ENCODE assay signal across 9 cellular contexts in the genomic region with DNA sequence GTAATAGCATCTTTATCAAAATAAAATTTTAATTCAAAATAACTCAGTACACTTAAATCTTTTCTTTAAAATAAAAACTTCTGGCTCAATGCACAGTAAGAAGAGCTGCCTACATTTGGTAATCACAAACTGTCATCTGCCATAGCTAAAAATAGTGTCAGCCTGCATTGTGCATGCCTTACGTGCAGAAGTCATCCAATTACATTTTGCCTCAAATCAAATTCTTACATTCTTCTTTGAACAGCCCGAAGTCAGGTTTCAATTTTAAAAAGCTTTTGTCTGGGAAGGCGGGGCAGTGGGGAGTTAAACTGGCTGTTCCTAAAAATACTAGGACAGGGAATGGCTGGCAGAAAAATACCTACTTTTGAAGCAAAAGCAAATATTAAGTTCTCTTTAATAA. TPM values are rescaled to one million over a fixed set of nuclear protein-coding genes. Genes with fewer than 3 reads are reported as not detected.
DNase-seq lines count a peak whose midpoint lies in the region; ATAC-seq, FAIRE-seq and TF ChIP-seq lines count a peak whose summit lies in the region.
"Had no signal": no experiment of that assay in that cellular context is flagged by ENCODE, and none has a peak within 500 bp of the region (broad histone marks: within the 10 kb centered on the region; RNA-seq: fewer than 3 reads in every experiment).

No MANE protein-coding gene starts in this region.

- H3K9me2 ChIP-seq in OCI-LY1 (ENCODE audit: low read depth, low read length), result no peaks in the 10 kb centered on the region

- no peak for FAIRE-seq in HepG2 (lab: Jason Lieb, UNC)

- H3K4me1 ChIP-seq in right lobe of liver (peaks cover 0 to 32% (median 5%) of the 10 kb centered on the region in 4 donors), HepG2 (ENCODE audit: insufficient read depth, low read length) (no peaks in the 10 kb centered on the region; the same call in 1 of the 2 replicates), OCI-LY1 (ENCODE audit: insufficient read depth, low read length, severe bottlenecking) (peaks cover 64% of the 10 kb centered on the region)

- H3K79me2 ChIP-seq in HepG2 (ENCODE audit: insufficient read depth, low read length) (peaks cover 99% of the 10 kb centered on the region), OCI-LY1 (ENCODE audit: insufficient read depth, low read length) (peaks cover 82% of the 10 kb centered on the region)

- H3K36me3 Mint-ChIP-seq in T-helper 17 cell (ENCODE audit: low read depth), result no peaks in the 10 kb centered on the region

- no peak overlapping the region for H3K4me2 ChIP-seq in HepG2 (ENCODE audit: low read depth, low read length)
- H3K4me2 ChIP-seq in OCI-LY1 (ENCODE audit: low read length), result peak overlapping the region; percentile 82

- TF ChIP-seq CTCF in right lobe of liver (IDR thresholded peaks at IDR 0.05) (no peak), HepG2 (CRISPR knock-in tag; IDR thresholded peaks at IDR 0.05) (no peak), OCI-LY1 (IDR thresholded peaks at IDR 0.05; ENCODE audit: low read length) (no peak), GM13976 (IDR thresholded peaks at IDR 0.05; ENCODE audit: borderline replicate concordance, control extremely low read depth, extremely low read depth, insufficient read depth, missing control alignments) (no peak)

- POLR2A ChIA-PET in HepG2 (lab: Yijun Ruan, JAX), result no interaction called here

- H3K27ac Mint-ChIP-seq in T-helper 17 cell, result no peak overlapping the region

- H3K4me1 Mint-ChIP-seq in T-helper 17 cell, result peaks cover 44% of the 10 kb centered on the region

- H2AFZ ChIP-seq in HepG2 (ENCODE audit: low read length) (no peak overlapping the region), OCI-LY1 (ENCODE audit: low read length) (no peak overlapping the region)

- H3K4me3 ChIP-seq in right lobe of liver, result no peak overlapping the region
- H3K4me3 ChIP-seq in HepG2 (replicated peaks in 1 of 3; ENCODE audit: insufficient read depth in 1 of 3, low read depth in 2 of 3, low read length in 3 of 3), result no peak overlapping the region
- H3K4me3 ChIP-seq in OCI-LY1 (ENCODE audit: low read depth, low read length, poor library complexity, severe bottlenecking), result peak overlapping the region; percentile 52

- in situ Hi-C loops in HepG2 (cut with HindIII; ENCODE audit: extremely low pct_ligation_motif_present, low pct_unique_long_range_greater_than_20kb), result no loop called here
- in situ Hi-C loops in GM13976 (cut with MboI; ENCODE audit: low sequenced_read_pairs, unreplicated experiment), result no loop called here

- H4K20me1 ChIP-seq in HepG2 (ENCODE audit: insufficient read depth, low read length), result peaks cover 18% of the 10 kb centered on the region
- no peaks in the 10 kb centered on the region for H4K20me1 ChIP-seq in OCI-LY1 (ENCODE audit: insufficient read depth, low read length)

- ATAC-seq in right lobe of liver, result peak in 3 of 4 donors; percentile 25 to 72 (median 52)
- no peak for ATAC-seq in HepG2
- peak; percentile 42 for ATAC-seq in esophagus mucosa
- ATAC-seq in T-helper 17 cell, result no peak
- ATAC-seq in GM18907 (IDR thresholded peaks at IDR 0.05; ENCODE audit: unreplicated experiment), result no peak

- H3K9me3 ChIP-seq in right lobe of liver (no peaks in the 10 kb centered on the region), HepG2 (ENCODE audit: low read length) (no peaks in the 10 kb centered on the region), OCI-LY1 (ENCODE audit: low read length) (no peaks in the 10 kb centered on the region), T-helper 17 cell (ENCODE audit: control insufficient read depth, low read length, poor library complexity, severe bottlenecking) (no peaks in the 10 kb centered on the region)

- intact Hi-C loops in right lobe of liver (cut with DNase I), result no loop called here
- intact Hi-C loops in HepG2 (cut with micrococcal nuclease; ENCODE audit: unreplicated experiment), result no loop called here

- TF ChIP-seq POLR2A in right lobe of liver (IDR thresholded peaks at IDR 0.05) (no peak), HepG2 (IDR thresholded peaks at IDR 0.05; ENCODE audit: insufficient read depth in 1 of 2, low read depth in 2 of 2, low read length in 2 of 2) (no peak)

- no TSS peak for BruUV-seq in HepG2 (replicated peaks; lab: Mats Ljungman, UMichigan)

- WGBS in right lobe of liver (ENCODE audit: insufficient coverage, low coverage, low lambda C conversion rate, missing lambda C conversion rate), result 12% methylated on average over 3 of the region's 3 CpGs
- WGBS in HepG2 (ENCODE audit: low lambda C conversion rate), result 87% methylated on average over 3 of the region's 3 CpGs

- no peak for TF ChIP-seq RAD21 in HepG2 (CRISPR knock-in tag; IDR thresholded peaks at IDR 0.05)

- H3K27me3 Mint-ChIP-seq in T-helper 17 cell, result no peaks in the 10 kb centered on the region

- H3K9ac ChIP-seq in HepG2 (ENCODE audit: insufficient read depth, low read depth, low read length), result no peak overlapping the region
- peak overlapping the region; percentile 51; the same call in 1 of the 2 replicates for H3K9ac ChIP-seq in OCI-LY1 (ENCODE audit: low read length)

- H3K27me3 ChIP-seq in right lobe of liver (no peaks in the 10 kb centered on the region), HepG2 (ENCODE audit: control insufficient read depth in 1 of 2, insufficient read depth in 2 of 2, low read length in 2 of 2) (no peaks in the 10 kb centered on the region), OCI-LY1 (ENCODE audit: insufficient read depth, low read length) (no peaks in the 10 kb centered on the region)

- TF ChIP-seq EP300 in HepG2 (IDR thresholded peaks at IDR 0.05; ENCODE audit: low read depth in 2 of 2, low read length in 2 of 2) (no peak), HepG2 (CRISPR knock-in tag; IDR thresholded peaks at IDR 0.05; ENCODE audit: borderline replicate concordance) (no peak)

- H3K4me3 Mint-ChIP-seq in T-helper 17 cell, result no peak overlapping the region

- H3K27ac ChIP-seq in right lobe of liver (no peak overlapping the region), HepG2 (ENCODE audit: extremely low read length, insufficient read depth, low read length) (no peak overlapping the region), OCI-LY1 (ENCODE audit: low read depth, low read length, poor library complexity, severe bottlenecking) (peak overlapping the region; percentile 86)

- H3K36me3 ChIP-seq in right lobe of liver (no peaks in the 10 kb centered on the region), HepG2 (replicated peaks in 1 of 2; ENCODE audit: control insufficient read depth in 1 of 2, insufficient read depth in 2 of 2, low read length in 2 of 2) (no peaks in the 10 kb centered on the region), OCI-LY1 (ENCODE audit: insufficient read depth, low read length) (0 out of 2 replicates have a peak, but pooled peaks cover 3% of the 10 kb centered on the region)

- CTCF ChIA-PET in HepG2 (lab: Yijun Ruan, JAX; ENCODE audit: low intra/inter-chr PET ratio, low total read pairs), result no interaction called here

- H3F3A ChIP-seq in OCI-LY1 (ENCODE audit: insufficient read depth, low read length), result peaks cover 3% of the 10 kb centered on the region; the same call in 1 of the 2 replicates

- DNase-seq in right lobe of liver (no peak), HepG2 (ENCODE audit: low spot score) (no peak), LoVo (ENCODE audit: low spot score) (no peak), GM13976 (ENCODE audit: low spot score) (no peak), T-helper 17 cell (no peak)
- DNase-seq: DND-41 had no signal

TF ChIP-seq in HepG2, 621 proteins besides CTCF, POLR2A, EP300 and RAD21:
- TF ChIP-seq ZSCAN12 (CRISPR knock-in tag; IDR thresholded peaks at IDR 0.05), result no peak
- no peak for TF ChIP-seq SMYD3 (CRISPR knock-in tag; IDR thresholded peaks at IDR 0.05)
- TF ChIP-seq KDM3A (CRISPR knock-in tag; IDR thresholded peaks at IDR 0.05; ENCODE audit: low read depth), result no peak
- TF ChIP-seq ZMYM3 (CRISPR knock-in tag; IDR thresholded peaks at IDR 0.05), result no peak
- no peak for TF ChIP-seq ZNF543 (CRISPR knock-in tag; IDR thresholded peaks at IDR 0.05)
- no peak for TF ChIP-seq ZNF24 (IDR thresholded peaks at IDR 0.05)
- no peak for TF ChIP-seq ZNF264 (CRISPR knock-in tag; IDR thresholded peaks at IDR 0.05)
- TF ChIP-seq, protein P1, sequence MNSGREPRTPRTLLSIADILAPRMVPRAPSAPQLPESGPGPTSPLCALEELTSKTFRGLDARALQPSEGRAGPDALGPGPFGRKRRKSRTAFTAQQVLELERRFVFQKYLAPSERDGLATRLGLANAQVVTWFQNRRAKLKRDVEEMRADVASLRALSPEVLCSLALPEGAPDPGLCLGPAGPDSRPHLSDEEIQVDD (CRISPR knock-in tag; IDR thresholded peaks at IDR 0.05; ENCODE audit: borderline replicate concordance), result no peak
TF ChIP-seq in HepG2: peak in this region for 0.

RNA-seq across cellular contexts. Expression of gene RTN4, which starts 51.1 kb away (rescaled TPM):
- total RNA-seq in right lobe of liver, result 100 to 1,000 TPM; 126 to 195 (median 177) TPM
- 67.4 and 98.4 TPM in 2 replicates for total RNA-seq in HepG2 (2016; rRNA removed; fragmentation: Illumina TruSeq; extraction: Trizol)
- total RNA-seq in HepG2 (2016; cell fraction: cytosol; rRNA removed; fragmentation: Illumina TruSeq; extraction: Trizol; ENCODE audit: low read depth), result 113 and 115 TPM in 2 replicates
- total RNA-seq in HepG2 (2016; cell fraction: insoluble cytoplasmic fraction; rRNA removed; fragmentation: Illumina TruSeq; extraction: Trizol), result 65.4 and 98.8 TPM in 2 replicates
- 63.8 and 71.5 TPM in 2 replicates for total RNA-seq in HepG2 (2016; cell fraction: membrane; rRNA removed; fragmentation: Illumina TruSeq; extraction: Trizol)
- total RNA-seq in HepG2 (2016; cell fraction: nucleus; rRNA removed; fragmentation: Illumina TruSeq; extraction: Trizol), result 135 and 150 TPM in 2 replicates
- polyA plus RNA-seq in HepG2 (2011; rRNA removed), result 100 and 133 TPM in 2 replicates
- 56.6 and 89.3 TPM in 2 replicates for polyA plus RNA-seq in HepG2 (2011; cell fraction: cytosol; rRNA removed)
- polyA plus RNA-seq in HepG2 (2011; cell fraction: nucleus; rRNA removed), result 46.6 and 69.0 TPM in 2 replicates
- polyA plus RNA-seq in HepG2 (2012), result 176 and 196 TPM in 2 replicates
- polyA plus RNA-seq in HepG2 (2016; cell fraction: cytosol; fragmentation: Illumina TruSeq; extraction: Trizol; ENCODE audit: low read depth), result 25.4 and 26.1 TPM in 2 replicates
- polyA plus RNA-seq in HepG2 (2016; cell fraction: insoluble cytoplasmic fraction; fragmentation: Illumina TruSeq; extraction: Trizol; ENCODE audit: low read depth), result 104 and 116 TPM in 2 replicates
- 56.9 and 65.1 TPM in 2 replicates for polyA plus RNA-seq in HepG2 (2016; cell fraction: membrane; fragmentation: Illumina TruSeq; extraction: Trizol; ENCODE audit: low read depth)
- polyA plus RNA-seq in HepG2 (2016; cell fraction: nucleus; fragmentation: Illumina TruSeq; extraction: Trizol; ENCODE audit: insufficient read depth, low read depth), result 271 and 279 TPM in 2 replicates
- 71.7 and 98.5 TPM in 2 replicates for polyA minus RNA-seq in HepG2 (2011; rRNA and poly(A)+ RNA removed; ENCODE audit: low replicate concordance)
- 85.3 and 110 TPM in 2 replicates for polyA minus RNA-seq in HepG2 (2011; cell fraction: cytosol; rRNA and poly(A)+ RNA removed)
- polyA minus RNA-seq in HepG2 (2011; cell fraction: nucleus; rRNA and poly(A)+ RNA removed), result 103 and 105 TPM in 2 replicates
- total RNA-seq in esophagus mucosa, result 137 TPM
- 100 to 1,000 TPM in 1 of 2 donors, 10 to 100 TPM in 1; 92.7 to 114 TPM for total RNA-seq in T-helper 17 cell

Comparison
In these comparisons a context has a peak if more than half of its experiments do, and no peak if none do; other contexts are left out.
1. ATAC-seq: peak in right lobe of liver (3 of 4) and esophagus mucosa (single experiment); none in HepG2 (single experiment), T-helper 17 cell (single experiment) and GM18907 (single experiment).